In genomic region chr9:116285320-116285719, GRCh38 we compare ENCODE assay signal across 22 cellular contexts.
DNase-seq lines count a peak whose midpoint lies in the region; ATAC-seq and TF ChIP-seq lines count a peak whose summit lies in the region.
"Had no signal": no experiment of that assay in that cellular context is flagged by ENCODE, and none has a peak within 500 bp of the region (broad histone marks: within the 10 kb centered on the region; RNA-seq: fewer than 3 reads in every experiment).

No MANE protein-coding gene starts in this region.

- H3K36me3 ChIP-seq in BJ (ENCODE audit: control insufficient read depth, insufficient read depth, low read length), result peaks cover 2% of the 10 kb centered on the region
- H3K36me3 ChIP-seq in HUES6 (ENCODE audit: control insufficient read depth, insufficient read depth, low read length), result no peaks in the 10 kb centered on the region
- no peaks in the 10 kb centered on the region for H3K36me3 ChIP-seq in tibial artery
- H3K36me3 ChIP-seq: thoracic aorta had no signal

- H3K27ac ChIP-seq in HUES6 (ENCODE audit: low read depth, low read length) (no peak overlapping the region), tibial artery (no peak overlapping the region)
- H3K27ac ChIP-seq: body of pancreas, thoracic aorta had no signal

- H3K4me1 ChIP-seq in HUES6 (ENCODE audit: control insufficient read depth, insufficient read depth, low read length) (peaks cover 71% of the 10 kb centered on the region), tibial artery (no peaks in the 10 kb centered on the region)
- H3K4me1 ChIP-seq: body of pancreas had no signal

- H3K4me3 ChIP-seq in BJ (ENCODE audit: low read depth, low read length) (no peak overlapping the region), HUES6 (ENCODE audit: low read depth, low read length) (peak overlapping the region; percentile 38; the same call in 1 of the 2 replicates), cardiac fibroblast (replicated peaks in 1 of 2; ENCODE audit: low read depth in 2 of 2, low read length in 2 of 2) (no peak overlapping the region), tibial artery (no peak overlapping the region)
- H3K4me3 ChIP-seq: body of pancreas, skin epidermis, thoracic aorta had no signal

- DNase-seq in BJ (ENCODE audit: low read depth) (no peak), cardiac fibroblast (ENCODE audit: low read depth in 2 of 2) (no peak), islet precursor cell (peak; percentile 63), tibial artery (no peak)
- DNase-seq in activated CD4-positive, alpha-beta T cell treated with anti-CD3 and anti-CD28 coated beads, Interleukin-2, amount 10 ng/mL, durations not matched to agents 7 days and 5 days, result no peak
- DNase-seq: activated CD4-positive, alpha-beta T cell treated with anti-CD3 and anti-CD28 coated beads for 36 hours; activated naive CD4-positive, alpha-beta T cell treated with anti-CD3 and anti-CD28 coated beads, Interleukin-2, amount 50 U/mL, for 16 hours; body of pancreas; GDM1; H7; hippocampal formation; NK-92 treated with Interleukin-12 subunit alpha and Interleukin-12 subunit beta, amount 100 ng/mL, for 24 hours; posterior cingulate gyrus; SIG-M5; T-helper 9 cell had no signal

- ATAC-seq in GM21360 (IDR thresholded peaks at IDR 0.05; ENCODE audit: unreplicated experiment) (no peak), HG03469 (IDR thresholded peaks at IDR 0.05; ENCODE audit: unreplicated experiment) (no peak)
- ATAC-seq: activated CD4-positive, alpha-beta T cell treated with anti-CD3 and anti-CD28 coated beads for 36 hours; body of pancreas; esophagus mucosa had no signal

- H3K27me3 ChIP-seq in BJ (ENCODE audit: control insufficient read depth, insufficient read depth, low read length) (no peaks in the 10 kb centered on the region), HUES6 (ENCODE audit: control insufficient read depth, insufficient read depth, low read length) (peaks cover 71% of the 10 kb centered on the region), tibial artery (no peaks in the 10 kb centered on the region)
- H3K27me3 ChIP-seq: body of pancreas had no signal

- H3K9ac ChIP-seq in HUES6 (ENCODE audit: low read length), result no peak overlapping the region

- no peaks in the 10 kb centered on the region for H3K4me1 Mint-ChIP-seq in activated CD4-positive, alpha-beta T cell treated with anti-CD3 and anti-CD28 coated beads, Interleukin-2, amount 10 ng/mL, durations not matched to agents 7 days and 5 days
- H3K4me1 Mint-ChIP-seq: activated CD4-positive, alpha-beta T cell treated with anti-CD3 and anti-CD28 coated beads for 36 hours; IgD-negative memory B cell had no signal

- POLR2A ChIA-PET in BJ (lab: Charles Lee), result no interaction called here
- POLR2A ChIA-PET in activated CD4-positive, alpha-beta T cell treated with anti-CD3 and anti-CD28 coated beads, Interleukin-2, amount 10 ng/mL, durations not matched to agents 7 days and 5 days (lab: Charles Lee), result no interaction called here

- H3K9me3 Mint-ChIP-seq in activated CD4-positive, alpha-beta T cell treated with anti-CD3 and anti-CD28 coated beads, Interleukin-2, amount 10 ng/mL, durations not matched to agents 7 days and 5 days, result no peaks in the 10 kb centered on the region

- intact Hi-C loops in tibial artery (cut with DNase I; ENCODE audit: low total_unique reads), result no loop called here

- no peak overlapping the region for H3K27ac Mint-ChIP-seq in activated CD4-positive, alpha-beta T cell treated with anti-CD3 and anti-CD28 coated beads, Interleukin-2, amount 10 ng/mL, durations not matched to agents 7 days and 5 days
- H3K27ac Mint-ChIP-seq: activated CD4-positive, alpha-beta T cell treated with anti-CD3 and anti-CD28 coated beads for 36 hours; IgD-negative memory B cell had no signal

- CTCF ChIA-PET in BJ (lab: Yijun Ruan, JAX), result interaction anchor here (1.1 kb wide), 1 partner anchor 12 kb away, joined by 3 read pairs; no protein-coding TSS in a partner anchor
- CTCF ChIA-PET in activated CD4-positive, alpha-beta T cell treated with anti-CD3 and anti-CD28 coated beads, Interleukin-2, amount 10 ng/mL, durations not matched to agents 7 days and 5 days (lab: Charles Lee), result no interaction called here

- no peak overlapping the region for H3K4me3 Mint-ChIP-seq in activated CD4-positive, alpha-beta T cell treated with anti-CD3 and anti-CD28 coated beads, Interleukin-2, amount 10 ng/mL, durations not matched to agents 7 days and 5 days
- H3K4me3 Mint-ChIP-seq: activated CD4-positive, alpha-beta T cell treated with anti-CD3 and anti-CD28 coated beads for 36 hours; IgD-negative memory B cell had no signal

- H3K36me3 Mint-ChIP-seq in activated CD4-positive, alpha-beta T cell treated with anti-CD3 and anti-CD28 coated beads, Interleukin-2, amount 10 ng/mL, durations not matched to agents 7 days and 5 days (ENCODE audit: low read depth), result no peaks in the 10 kb centered on the region
- H3K36me3 Mint-ChIP-seq: IgD-negative memory B cell had no signal

- H3K9me3 ChIP-seq in HUES6 (ENCODE audit: control insufficient read depth, insufficient read depth, low read depth, low read length) (no peaks in the 10 kb centered on the region), tibial artery (no peaks in the 10 kb centered on the region)
- H3K9me3 ChIP-seq: body of pancreas, thoracic aorta had no signal

- 0 out of 2 replicates have a peak, but pooled peaks have one; percentile 3 for TF ChIP-seq CTCF in BJ (IDR thresholded peaks at IDR 0.05; ENCODE audit: insufficient read depth, low read depth, low read length)
- peak; percentile 23 for TF ChIP-seq CTCF in cardiac fibroblast (IDR thresholded peaks at IDR 0.05; ENCODE audit: low read depth, low read length)
- no peak for TF ChIP-seq CTCF in tibial artery (IDR thresholded peaks at IDR 0.05)

- H3K27me3 Mint-ChIP-seq in activated CD4-positive, alpha-beta T cell treated with anti-CD3 and anti-CD28 coated beads, Interleukin-2, amount 10 ng/mL, durations not matched to agents 7 days and 5 days, result no peaks in the 10 kb centered on the region

Comparison
In these comparisons a context has a peak if more than half of its experiments do, and no peak if none do; other contexts are left out.
1. CTCF ChIP-seq: peak in BJ (single experiment) and cardiac fibroblast (single experiment); none in tibial artery (0 of 2).